ENCODE assay signal across 8 cellular contexts in the genomic region with DNA sequence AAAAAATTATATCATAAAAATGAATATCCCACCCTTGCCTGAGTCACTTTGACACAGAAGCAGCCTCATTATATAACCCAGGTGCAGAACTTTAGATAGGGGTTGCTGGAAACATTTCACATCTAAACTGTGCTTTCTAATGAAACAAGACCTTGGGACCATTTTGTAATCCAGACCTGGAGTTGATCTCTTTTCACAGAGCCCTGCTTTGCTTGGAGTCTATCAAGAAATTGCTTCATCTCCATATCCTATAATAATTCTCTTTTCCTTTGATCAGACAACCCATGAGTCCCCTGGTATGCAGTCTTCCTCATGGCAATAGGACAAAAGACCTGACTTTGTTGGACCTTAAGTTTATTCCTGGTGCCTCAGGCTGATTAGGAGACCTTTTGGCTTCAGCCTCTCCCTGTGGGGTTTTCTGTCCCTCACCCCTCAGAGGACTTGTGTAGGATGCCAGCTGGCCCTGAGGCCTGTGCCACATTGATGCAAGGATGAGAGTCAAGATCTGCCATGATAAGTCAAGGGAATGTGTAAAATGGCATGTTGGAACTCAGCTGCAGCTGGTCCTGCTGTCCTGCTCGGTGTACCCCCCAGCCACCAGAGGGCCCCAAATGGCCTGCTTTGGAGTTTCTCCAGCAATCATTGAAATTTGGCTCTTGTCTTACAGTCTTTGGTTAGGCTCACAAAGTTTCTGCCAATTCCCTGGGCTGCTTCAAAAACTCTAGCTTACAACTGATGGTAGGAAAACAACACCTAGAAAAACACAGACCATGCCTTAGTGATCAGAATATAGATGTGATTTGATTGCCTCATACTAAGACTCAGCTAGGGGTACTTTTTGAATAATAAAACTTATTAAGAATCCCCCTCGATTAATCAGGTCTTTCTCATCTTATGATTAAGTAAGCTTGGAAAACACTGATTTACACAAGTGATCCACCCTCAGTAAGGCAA.
DNase-seq lines count a peak whose midpoint lies in the region; ATAC-seq and TF ChIP-seq lines count a peak whose summit lies in the region.

No MANE protein-coding gene starts in this region.

- no peak overlapping the region for H3K27ac ChIP-seq in OCI-LY3 (ENCODE audit: low read length)

- DNase-seq in AG09309 (ENCODE audit: low read depth), result no peak
- DNase-seq in GM13977 (ENCODE audit: low spot score), result peak; percentile 34
- DNase-seq in left kidney (ENCODE audit: low read depth, low spot score), result peak; percentile 74
- no peak for DNase-seq in stimulated activated naive B cell treated with anti-CD40 and anti-IgM and Interleukin-4, amounts not matched to agents 10 μg/mL and 1 μg/mL and 100 μg/mL, for 72 hours
- DNase-seq in NCI-H2107 (lab: John Stamatoyannopoulos, UW), result no peak

- no peaks in the 10 kb centered on the region for H4K20me1 ChIP-seq in OCI-LY3 (ENCODE audit: insufficient read depth, low read length)

- no peak overlapping the region for H3K4me2 ChIP-seq in OCI-LY3 (ENCODE audit: low read length)

- peaks cover 0 to 2% (median 0%) of the 10 kb centered on the region in 5 experiments for H3K9me3 Mint-ChIP-seq in brain
- H3K9me3 Mint-ChIP-seq in stimulated activated naive B cell treated with anti-CD40 and anti-IgM and Interleukin-4, amounts not matched to agents 10 μg/mL and 1 μg/mL and 100 μg/mL, for 72 hours, result no peaks in the 10 kb centered on the region

- no peaks in the 10 kb centered on the region for H3K36me3 ChIP-seq in OCI-LY3 (replicated peaks; ENCODE audit: low read depth, low read length)

- no peaks in the 10 kb centered on the region for H3K9me3 ChIP-seq in OCI-LY3 (ENCODE audit: insufficient read depth, low read length)

- H2AFZ ChIP-seq in OCI-LY3 (ENCODE audit: low read depth, low read length), result no peak overlapping the region

- H3K36me3 Mint-ChIP-seq in brain, result no peaks in the 10 kb centered on the region
- no peaks in the 10 kb centered on the region for H3K36me3 Mint-ChIP-seq in stimulated activated naive B cell treated with anti-CD40 and anti-IgM and Interleukin-4, amounts not matched to agents 10 μg/mL and 1 μg/mL and 100 μg/mL, for 72 hours

- H3K9ac ChIP-seq in OCI-LY3 (ENCODE audit: low read length), result no peak overlapping the region

- peaks cover 12% of the 10 kb centered on the region for H3K27me3 Mint-ChIP-seq in brain
- peaks cover 6 to 9% of the 10 kb centered on the region in 2 donors for H3K27me3 Mint-ChIP-seq in stimulated activated naive B cell treated with anti-CD40 and anti-IgM and Interleukin-4, amounts not matched to agents 10 μg/mL and 1 μg/mL and 100 μg/mL, for 72 hours

- H3K4me1 Mint-ChIP-seq in brain, result peaks cover 38% of the 10 kb centered on the region
- peaks cover 13 to 17% of the 10 kb centered on the region in 2 donors for H3K4me1 Mint-ChIP-seq in stimulated activated naive B cell treated with anti-CD40 and anti-IgM and Interleukin-4, amounts not matched to agents 10 μg/mL and 1 μg/mL and 100 μg/mL, for 72 hours

- no peak overlapping the region for H3K4me3 ChIP-seq in AG09309 (ENCODE audit: control insufficient read depth, low read depth, low read length)
- H3K4me3 ChIP-seq in OCI-LY3 (ENCODE audit: low read length), result no peak overlapping the region

- no peaks in the 10 kb centered on the region for H3K4me1 ChIP-seq in OCI-LY3 (ENCODE audit: low read length)

- ATAC-seq in stimulated activated naive B cell treated with anti-CD40 and anti-IgM and Interleukin-4, amounts not matched to agents 10 μg/mL and 1 μg/mL and 100 μg/mL, for 72 hours (replicated peaks), result peak; percentile 62 to 64
- ATAC-seq in GM18519 (IDR thresholded peaks at IDR 0.05; ENCODE audit: low FRiP score, unreplicated experiment), result no peak

- peak overlapping the region in 3 of 5 experiments; percentile 78 to 82 (median 82) for H3K27ac Mint-ChIP-seq in brain
- no peak overlapping the region for H3K27ac Mint-ChIP-seq in stimulated activated naive B cell treated with anti-CD40 and anti-IgM and Interleukin-4, amounts not matched to agents 10 μg/mL and 1 μg/mL and 100 μg/mL, for 72 hours

- peak; percentile 38 for TF ChIP-seq CTCF in AG09309 (IDR thresholded peaks at IDR 0.05; ENCODE audit: control insufficient read depth, insufficient read depth, low read depth, low read length, missing control alignments)
- TF ChIP-seq CTCF in GM13977 (IDR thresholded peaks at IDR 0.05; ENCODE audit: extremely low read depth, insufficient read depth, missing control alignments), result peak; percentile 70
- peak; percentile 83 for TF ChIP-seq CTCF in OCI-LY3 (IDR thresholded peaks at IDR 0.05; ENCODE audit: low read depth, low read length)
- peak; percentile 41 to 55 for TF ChIP-seq CTCF in brain (conservative IDR thresholded peaks at IDR 0.05)

- H3K79me2 ChIP-seq in OCI-LY3 (ENCODE audit: low read length), result no peaks in the 10 kb centered on the region

- peak overlapping the region in 1 of 5 experiments; percentile 36 for H3K4me3 Mint-ChIP-seq in brain
- H3K4me3 Mint-ChIP-seq in stimulated activated naive B cell treated with anti-CD40 and anti-IgM and Interleukin-4, amounts not matched to agents 10 μg/mL and 1 μg/mL and 100 μg/mL, for 72 hours, result no peak overlapping the region

- H3K27me3 ChIP-seq in OCI-LY3 (ENCODE audit: low read depth, low read length), result 0 out of 2 replicates have a peak, but pooled peaks cover 11% of the 10 kb centered on the region

- in situ Hi-C loops in GM13977 (cut with MboI; ENCODE audit: low pct_unique_long_range_greater_than_20kb, low sequenced_read_pairs, unreplicated experiment), result no loop called here

Comparison
In these comparisons a context has a peak if more than half of its experiments do, and no peak if none do; other contexts are left out.
1. DNase-seq: peak in GM13977 (single experiment) and left kidney (single experiment); none in AG09309 (single experiment), stimulated activated naive B cell treated with anti-CD40 and anti-IgM and Interleukin-4, amounts not matched to agents 10 μg/mL and 1 μg/mL and 100 μg/mL, for 72 hours (single experiment) and NCI-H2107 (single experiment).
2. Peak in every context shown above with its lines, with median percentiles within 50 percentile points of each other: CTCF ChIP-seq.